ENCODE assay signal across 15 cellular contexts in genomic region chr13:48908381-48909087, GRCh38.
DNase-seq lines count a peak whose midpoint lies in the region; ATAC-seq, FAIRE-seq and TF ChIP-seq lines count a peak whose summit lies in the region.
"Had no signal": no experiment of that assay in that cellular context is flagged by ENCODE, and none has a peak within 500 bp of the region (broad histone marks: within the 10 kb centered on the region; RNA-seq: fewer than 3 reads in every experiment).

No MANE protein-coding gene starts in this region.

- no peaks in the 10 kb centered on the region for H3K36me3 ChIP-seq in keratinocyte (ENCODE audit: control insufficient read depth in 2 of 2, extremely low read depth in 1 of 2, insufficient read depth in 2 of 2, low read length in 2 of 2)
- no peaks in the 10 kb centered on the region for H3K36me3 ChIP-seq in thoracic aorta
- H3K36me3 ChIP-seq in suprapubic skin, result no peaks in the 10 kb centered on the region
- H3K36me3 ChIP-seq: right atrium auricular region had no signal

- dilution Hi-C loops in keratinocyte (cut with MboI; ENCODE audit: extremely low pct_ligation_motif_present, low sequenced_read_pairs), result no loop called here

- H3K36me3 Mint-ChIP-seq in effector memory CD8-positive, alpha-beta T cell (ENCODE audit: insufficient read depth), result no peaks in the 10 kb centered on the region
- H3K36me3 Mint-ChIP-seq: activated CD4-positive, alpha-beta memory T cell treated with anti-CD3 and anti-CD28 coated beads for 36 hours; naive thymus-derived CD8-positive, alpha-beta T cell had no signal

- H3K4me1 Mint-ChIP-seq in effector memory CD8-positive, alpha-beta T cell (ENCODE audit: low read depth in 2 of 2), result no peaks in the 10 kb centered on the region
- H3K4me1 Mint-ChIP-seq: endodermal cell; naive thymus-derived CD8-positive, alpha-beta T cell had no signal

- no peak for TF ChIP-seq EP300 in suprapubic skin (IDR thresholded peaks at IDR 0.05)

- H3K4me2 ChIP-seq in keratinocyte (ENCODE audit: control insufficient read depth, extremely low read depth, insufficient read depth, low read depth, low read length), result peak overlapping the region; percentile 41

- ATAC-seq in thoracic aorta (ENCODE audit: insufficient number of reproducible peaks, low FRiP score, low read depth), result peak; percentile 50
- ATAC-seq in HG03520 (IDR thresholded peaks at IDR 0.05; ENCODE audit: unreplicated experiment), result no peak
- no peak for ATAC-seq in effector memory CD8-positive, alpha-beta T cell (replicated peaks)
- ATAC-seq: naive thymus-derived CD8-positive, alpha-beta T cell had no signal

- H3K9me3 Mint-ChIP-seq in effector memory CD8-positive, alpha-beta T cell, result no peaks in the 10 kb centered on the region
- H3K9me3 Mint-ChIP-seq: activated CD4-positive, alpha-beta memory T cell treated with anti-CD3 and anti-CD28 coated beads for 36 hours; endodermal cell; naive thymus-derived CD8-positive, alpha-beta T cell had no signal

- H3K27me3 Mint-ChIP-seq in effector memory CD8-positive, alpha-beta T cell, result peaks cover 0 to 21% of the 10 kb centered on the region in 2 donors

- 12% methylated on average over 2 of the region's 2 CpGs for WGBS in suprapubic skin

- H4K20me1 ChIP-seq in keratinocyte (ENCODE audit: control insufficient read depth, extremely low read depth, insufficient read depth, low read length), result no peaks in the 10 kb centered on the region

- H3K4me3 Mint-ChIP-seq in effector memory CD8-positive, alpha-beta T cell, result no peak overlapping the region
- H3K4me3 Mint-ChIP-seq: activated CD4-positive, alpha-beta memory T cell treated with anti-CD3 and anti-CD28 coated beads for 36 hours; endodermal cell; naive thymus-derived CD8-positive, alpha-beta T cell had no signal

- H3K9me1 ChIP-seq in keratinocyte (ENCODE audit: control insufficient read depth, extremely low read depth, insufficient read depth, low read length), result no peaks in the 10 kb centered on the region

- no peak overlapping the region for H3K27ac Mint-ChIP-seq in effector memory CD8-positive, alpha-beta T cell
- H3K27ac Mint-ChIP-seq: activated CD4-positive, alpha-beta memory T cell treated with anti-CD3 and anti-CD28 coated beads for 36 hours; endodermal cell; naive thymus-derived CD8-positive, alpha-beta T cell had no signal

- H3K9me3 ChIP-seq in keratinocyte (ENCODE audit: control insufficient read depth, low read depth, low read length), result no peaks in the 10 kb centered on the region
- H3K9me3 ChIP-seq in thoracic aorta, result no peaks in the 10 kb centered on the region
- no peaks in the 10 kb centered on the region for H3K9me3 ChIP-seq in suprapubic skin
- H3K9me3 ChIP-seq: Caco-2, right atrium auricular region had no signal

- H2AFZ ChIP-seq in keratinocyte (ENCODE audit: control insufficient read depth, low read length), result no peak overlapping the region

- H3K9ac ChIP-seq in keratinocyte (ENCODE audit: control insufficient read depth, extremely low read depth, insufficient read depth, low read length), result no peak overlapping the region

- H3K27me3 ChIP-seq in keratinocyte (ENCODE audit: control insufficient read depth, extremely low read depth, insufficient read depth, low read length) (no peaks in the 10 kb centered on the region), thoracic aorta (replicated peaks; ENCODE audit: insufficient read depth) (no peaks in the 10 kb centered on the region), suprapubic skin (no peaks in the 10 kb centered on the region)
- H3K27me3 ChIP-seq: right atrium auricular region had no signal

- FAIRE-seq in keratinocyte (lab: Jason Lieb, UNC), result peak; percentile 67

- H3K4me1 ChIP-seq in keratinocyte (ENCODE audit: control insufficient read depth, extremely low read depth, insufficient read depth, low read length), result peaks cover 9% of the 10 kb centered on the region
- H3K4me1 ChIP-seq in thoracic aorta (ENCODE audit: control insufficient read depth in 1 of 2, low read depth in 2 of 2), result peaks cover 0 to 13% of the 10 kb centered on the region in 2 donors
- H3K4me1 ChIP-seq in suprapubic skin, result peaks cover 9% of the 10 kb centered on the region
- H3K4me1 ChIP-seq: Caco-2 had no signal

- no peaks in the 10 kb centered on the region for H3K79me2 ChIP-seq in keratinocyte (ENCODE audit: control insufficient read depth, insufficient read depth, low read length)

- TF ChIP-seq CTCF in keratinocyte (optimal IDR thresholded peaks at IDR 0.05 in 1 of 3, IDR thresholded peaks at IDR 0.05 in 1 of 3, conservative IDR thresholded peaks at IDR 0.05 in 1 of 3; ENCODE audit: extremely low read depth in 1 of 3, insufficient read depth in 2 of 3, low read length in 3 of 3), result no peak
- no peak for TF ChIP-seq CTCF in thoracic aorta (IDR thresholded peaks at IDR 0.05)
- TF ChIP-seq CTCF in suprapubic skin (IDR thresholded peaks at IDR 0.05), result no peak

- DNase-seq in HCEC 1CT (peak; percentile 35), astrocyte of the hippocampus (ENCODE audit: low read depth, low spot score) (peak; percentile 72), keratinocyte (ENCODE audit: low read depth, low spot score) (no peak), thoracic aorta (ENCODE audit: low spot score) (peak; percentile 23), suprapubic skin (ENCODE audit: low spot score in 2 of 2) (no peak)
- DNase-seq in effector memory CD8-positive, alpha-beta T cell, result no peak
- DNase-seq: activated CD4-positive, alpha-beta memory T cell treated with anti-CD3 and anti-CD28 coated beads for 36 hours; Caco-2; endodermal cell; naive thymus-derived CD8-positive, alpha-beta T cell; NCI-H2081 treated with DMSO at 0.1 percent for 48 hours; stimulated activated naive CD4-positive, alpha-beta T cell treated with Interleukin-2 at 50 U/mL for 16 hours had no signal

- no peak overlapping the region for H3K27ac ChIP-seq in keratinocyte (ENCODE audit: control insufficient read depth, insufficient read depth, low read length)
- H3K27ac ChIP-seq in thoracic aorta, result peak overlapping the region in 1 of 2 donors; percentile 25
- H3K27ac ChIP-seq in suprapubic skin, result no peak overlapping the region
- H3K27ac ChIP-seq: HL-60, right atrium auricular region had no signal

- TF ChIP-seq POLR2A in suprapubic skin (IDR thresholded peaks at IDR 0.05), result no peak

- H3K4me3 ChIP-seq in keratinocyte (ENCODE audit: control insufficient read depth in 2 of 3, extremely low read depth in 1 of 3, insufficient read depth in 2 of 3, low read depth in 1 of 3, low read length in 3 of 3) (no peak overlapping the region), thoracic aorta (peak overlapping the region; percentile 9), suprapubic skin (no peak overlapping the region)
- H3K4me3 ChIP-seq: right atrium auricular region had no signal

Comparison
In these comparisons a context has a peak if more than half of its experiments do, and no peak if none do; other contexts are left out.
1. DNase-seq: peak in HCEC 1CT (single experiment), astrocyte of the hippocampus (single experiment) and thoracic aorta (single experiment); none in keratinocyte (single experiment), suprapubic skin (0 of 2) and effector memory CD8-positive, alpha-beta T cell (0 of 3).